ENCODE assay signal across 9 cellular contexts in the genomic region with DNA sequence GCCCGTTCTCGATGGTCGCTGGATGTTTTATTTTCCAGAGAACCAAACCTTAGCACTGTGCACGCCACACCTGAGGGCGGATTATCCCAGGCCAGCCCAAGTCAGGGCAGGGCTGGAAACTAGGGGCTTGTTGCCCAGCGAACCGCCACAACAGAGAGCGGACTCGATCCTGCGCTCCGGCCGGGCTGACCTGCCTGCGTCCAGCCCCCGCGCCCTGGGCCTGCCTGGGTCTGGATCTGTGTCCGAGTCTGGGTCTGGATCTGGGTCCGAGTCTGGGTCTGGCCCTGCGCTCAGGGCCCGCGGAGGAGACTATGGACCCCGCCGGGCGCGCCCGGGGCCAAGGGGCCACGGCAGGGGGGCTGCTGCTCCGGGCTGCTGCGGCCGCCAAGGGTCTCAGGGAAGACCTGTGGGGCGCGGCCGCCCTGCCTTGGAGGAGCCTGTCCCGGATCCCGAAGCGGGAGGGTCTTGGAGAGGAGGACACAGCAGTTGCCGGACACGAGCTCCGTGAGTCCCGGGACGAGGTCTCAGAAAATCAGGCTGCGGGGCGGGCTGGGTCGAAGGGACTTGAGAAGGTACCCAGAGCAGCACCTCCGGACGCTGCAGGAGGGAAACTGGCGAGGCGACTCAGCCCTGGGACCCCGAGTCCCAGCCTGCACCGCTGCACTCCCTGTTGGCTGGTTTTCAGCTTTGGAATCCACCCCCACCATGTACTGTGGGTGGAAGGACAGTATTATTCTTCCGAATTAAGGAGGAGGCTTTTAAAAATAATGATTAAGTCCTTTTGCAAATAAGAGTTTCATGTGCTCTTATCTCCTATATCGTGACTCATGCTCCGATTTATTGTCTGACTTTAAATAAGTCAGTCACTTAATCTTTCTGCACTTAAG. TPM values are rescaled to one million over a fixed set of nuclear protein-coding genes. Genes with fewer than 3 reads are reported as not detected.
DNase-seq lines count a peak whose midpoint lies in the region; ATAC-seq and TF ChIP-seq lines count a peak whose summit lies in the region.
"Had no signal": no experiment of that assay in that cellular context is flagged by ENCODE, and none has a peak within 500 bp of the region (broad histone marks: within the 10 kb centered on the region; RNA-seq: fewer than 3 reads in every experiment).

TSS of gene ANKDD1B (plus strand) at position 130 of the 887 bp plus-strand sequence. CDS start at position 312, 182 bp downstream.

- peak within 1 kb of the TSS; percentile 7 to 70 (median 34) for H3K4me3 ChIP-seq in adrenal gland
- H3K4me3 ChIP-seq in iPS-11a (ENCODE audit: low read depth, low read length), result peak within 1 kb of the TSS; percentile 56

- ATAC-seq in GM21367 (IDR thresholded peaks at IDR 0.05; ENCODE audit: unreplicated experiment) (no peak), HG02981 (IDR thresholded peaks at IDR 0.05; ENCODE audit: unreplicated experiment) (no peak)

- CTCF ChIA-PET in activated CD4-positive, alpha-beta T cell treated with anti-CD3 and anti-CD28 coated beads, Interleukin-2, amount 10 ng/mL, durations not matched to agents 7 days and 5 days (lab: Charles Lee), result no interaction called here

- no peaks in the 10 kb centered on the region for H3K36me3 ChIP-seq in adrenal gland (replicated peaks in 1 of 2)

- H3K27ac ChIP-seq in adrenal gland, result peak within 1 kb of the TSS in 3 of 5 donors; percentile 46 to 55 (median 51)

- no peak within 1 kb of the TSS for H3K27ac Mint-ChIP-seq in activated CD4-positive, alpha-beta T cell treated with anti-CD3 and anti-CD28 coated beads, Interleukin-2, amount 10 ng/mL, durations not matched to agents 24 days and 14 days
- H3K27ac Mint-ChIP-seq in activated CD4-positive, alpha-beta T cell treated with anti-CD3 and anti-CD28 coated beads, Interleukin-2, amount 10 ng/mL, durations not matched to agents 7 days and 5 days, result no peak within 1 kb of the TSS

- no peaks in the 10 kb centered on the region for H3K9me3 Mint-ChIP-seq in activated CD4-positive, alpha-beta T cell treated with anti-CD3 and anti-CD28 coated beads, Interleukin-2, amount 10 ng/mL, durations not matched to agents 24 days and 14 days
- H3K9me3 Mint-ChIP-seq in activated CD4-positive, alpha-beta T cell treated with anti-CD3 and anti-CD28 coated beads, Interleukin-2, amount 10 ng/mL, durations not matched to agents 7 days and 5 days, result no peaks in the 10 kb centered on the region

- peak within 1 kb of the TSS; percentile 13 for H3K4me3 Mint-ChIP-seq in activated CD4-positive, alpha-beta T cell treated with anti-CD3 and anti-CD28 coated beads, Interleukin-2, amount 10 ng/mL, durations not matched to agents 24 days and 14 days
- H3K4me3 Mint-ChIP-seq in activated CD4-positive, alpha-beta T cell treated with anti-CD3 and anti-CD28 coated beads, Interleukin-2, amount 10 ng/mL, durations not matched to agents 7 days and 5 days, result no peak within 1 kb of the TSS

- POLR2A ChIA-PET in activated CD4-positive, alpha-beta T cell treated with anti-CD3 and anti-CD28 coated beads, Interleukin-2, amount 10 ng/mL, durations not matched to agents 7 days and 5 days (lab: Charles Lee), result interaction anchor here (0.7 kb wide), 1 partner anchor 155 kb away, joined by 3 read pairs; no protein-coding TSS in a partner anchor

- DNase-seq in activated CD4-positive, alpha-beta T cell treated with anti-CD3 and anti-CD28 coated beads, Interleukin-2, amount 10 ng/mL, durations not matched to agents 24 days and 14 days, result no peak
- no peak for DNase-seq in activated CD4-positive, alpha-beta T cell treated with anti-CD3 and anti-CD28 coated beads, Interleukin-2, amount 10 ng/mL, durations not matched to agents 7 days and 5 days
- peak; percentile 43 to 68 (median 55) for DNase-seq in adrenal gland
- DNase-seq in renal cortical epithelial cell (ENCODE audit: low read depth), result peak; percentile 48
- DNase-seq in GF-D8 (lab: John Stamatoyannopoulos, UW), result no peak
- DNase-seq: DND-41 had no signal

- H3K4me1 ChIP-seq in adrenal gland (replicated peaks in 1 of 2), result peaks cover 0 to 5% of the 10 kb centered on the region in 2 donors

- H3K36me3 Mint-ChIP-seq in activated CD4-positive, alpha-beta T cell treated with anti-CD3 and anti-CD28 coated beads, Interleukin-2, amount 10 ng/mL, durations not matched to agents 24 days and 14 days (ENCODE audit: low read depth), result peaks cover 9% of the 10 kb centered on the region
- H3K36me3 Mint-ChIP-seq in activated CD4-positive, alpha-beta T cell treated with anti-CD3 and anti-CD28 coated beads, Interleukin-2, amount 10 ng/mL, durations not matched to agents 7 days and 5 days (ENCODE audit: low read depth), result peaks cover 12% of the 10 kb centered on the region

- peaks cover 5% of the 10 kb centered on the region for H3K27me3 Mint-ChIP-seq in activated CD4-positive, alpha-beta T cell treated with anti-CD3 and anti-CD28 coated beads, Interleukin-2, amount 10 ng/mL, durations not matched to agents 24 days and 14 days
- peaks cover 8% of the 10 kb centered on the region for H3K27me3 Mint-ChIP-seq in activated CD4-positive, alpha-beta T cell treated with anti-CD3 and anti-CD28 coated beads, Interleukin-2, amount 10 ng/mL, durations not matched to agents 7 days and 5 days

- TF ChIP-seq POLR2A in adrenal gland (IDR thresholded peaks at IDR 0.05), result peak in 1 of 2 donors; percentile 33

- H3K27me3 ChIP-seq in adrenal gland, result no peaks in the 10 kb centered on the region

- H3K9me3 ChIP-seq in adrenal gland (replicated peaks in 1 of 3), result no peaks in the 10 kb centered on the region

- peaks cover 3% of the 10 kb centered on the region for H3K4me1 Mint-ChIP-seq in activated CD4-positive, alpha-beta T cell treated with anti-CD3 and anti-CD28 coated beads, Interleukin-2, amount 10 ng/mL, durations not matched to agents 24 days and 14 days
- peaks cover 14% of the 10 kb centered on the region for H3K4me1 Mint-ChIP-seq in activated CD4-positive, alpha-beta T cell treated with anti-CD3 and anti-CD28 coated beads, Interleukin-2, amount 10 ng/mL, durations not matched to agents 7 days and 5 days

- no peak for TF ChIP-seq CTCF in adrenal gland (IDR thresholded peaks at IDR 0.05)

- intact Hi-C loops in activated CD4-positive, alpha-beta T cell treated with anti-CD3 and anti-CD28 coated beads, Interleukin-2, amount 10 ng/mL, durations not matched to agents 24 days and 14 days (cut with micrococcal nuclease), result no loop called here
- intact Hi-C loops in adrenal gland (cut with DNase I), result no loop called here

- WGBS in adrenal gland, 4 donors, result 2 to 6% (median 4%) methylated on average over 37 to 52 of the region's 52 CpGs

RNA-seq across cellular contexts. Expression of gene ANKDD1B, which starts in this region (rescaled TPM):
- total RNA-seq in activated CD4-positive, alpha-beta T cell treated with anti-CD3 and anti-CD28 coated beads, Interleukin-2, amount 10 ng/mL, durations not matched to agents 24 days and 14 days, result 0.36 and 0.40 TPM in 2 replicates
- under 1 TPM in 1 of 2 experiments, not detected in 1; 0.07 TPM for total RNA-seq in activated CD4-positive, alpha-beta T cell treated with anti-CD3 and anti-CD28 coated beads, Interleukin-2, amount 10 ng/mL, durations not matched to agents 7 days and 5 days
- total RNA-seq in adrenal gland, result under 1 TPM in 6 of 8 donors, not detected in 2; 0.28 to 0.93 (median 0.59) TPM
- polyA plus RNA-seq in adrenal gland, result 1 to 10 TPM in 2 of 3 donors, under 1 TPM in 1; 0.73 to 3.8 (median 2.1) TPM
- total RNA-seq in renal cortical epithelial cell, result 2.8 and 3.3 TPM in 2 replicates

Comparison
In these comparisons a context has a peak if more than half of its experiments do, and no peak if none do; other contexts are left out.
1. DNase-seq: peak in adrenal gland (7 of 7) and renal cortical epithelial cell (single experiment); none in activated CD4-positive, alpha-beta T cell treated with anti-CD3 and anti-CD28 coated beads, Interleukin-2, amount 10 ng/mL, durations not matched to agents 24 days and 14 days (single experiment), activated CD4-positive, alpha-beta T cell treated with anti-CD3 and anti-CD28 coated beads, Interleukin-2, amount 10 ng/mL, durations not matched to agents 7 days and 5 days (single experiment) and GF-D8 (single experiment).